In genomic region chr2:231308631-231309414, GRCh38 we compare ENCODE assay signal across 13 cellular contexts.
DNase-seq lines count a peak whose midpoint lies in the region; ATAC-seq, FAIRE-seq and TF ChIP-seq lines count a peak whose summit lies in the region.
"Had no signal": no experiment of that assay in that cellular context is flagged by ENCODE, and none has a peak within 500 bp of the region (broad histone marks: within the 10 kb centered on the region; RNA-seq: fewer than 3 reads in every experiment).

No MANE protein-coding gene starts in this region.

- TF ChIP-seq POLR2A in HepG2 (IDR thresholded peaks at IDR 0.05; ENCODE audit: insufficient read depth in 1 of 2, low read depth in 2 of 2, low read length in 2 of 2): no peak

- POLR2A ChIA-PET in HepG2 (lab: Yijun Ruan, JAX): no interaction called here

- no peaks in the 10 kb centered on the region for H3K9me3 ChIP-seq in HepG2 (ENCODE audit: low read length)

- intact Hi-C loops in HepG2 (cut with micrococcal nuclease; ENCODE audit: unreplicated experiment): no loop called here

- no peak overlapping the region for H3K9ac ChIP-seq in HepG2 (ENCODE audit: insufficient read depth, low read depth, low read length)

- H3K36me3 ChIP-seq in HepG2 (replicated peaks in 1 of 2; ENCODE audit: control insufficient read depth in 1 of 2, insufficient read depth in 2 of 2, low read length in 2 of 2): no peaks in the 10 kb centered on the region

- H3K79me2 ChIP-seq in HepG2 (ENCODE audit: insufficient read depth, low read length): no peaks in the 10 kb centered on the region

- H3K4me1 ChIP-seq in HepG2 (ENCODE audit: insufficient read depth, low read length): no peaks in the 10 kb centered on the region

- no peaks in the 10 kb centered on the region for H4K20me1 ChIP-seq in HepG2 (ENCODE audit: insufficient read depth, low read length)

- H3K4me2 ChIP-seq in HepG2 (ENCODE audit: low read depth, low read length): no peak overlapping the region
- H3K4me2 ChIP-seq: smooth muscle cell had no signal

- CTCF ChIA-PET in HepG2 (lab: Yijun Ruan, JAX; ENCODE audit: low intra/inter-chr PET ratio, low total read pairs): no interaction called here

- no peak overlapping the region for H3K27ac ChIP-seq in HepG2 (ENCODE audit: extremely low read length, insufficient read depth, low read length)

- no peak for TF ChIP-seq RAD21 in HepG2 (CRISPR knock-in tag; IDR thresholded peaks at IDR 0.05)

- H3K27me3 ChIP-seq in HepG2 (ENCODE audit: control insufficient read depth in 1 of 2, insufficient read depth in 2 of 2, low read length in 2 of 2): no peaks in the 10 kb centered on the region

- BruUV-seq in HepG2 (replicated peaks; lab: Mats Ljungman, UMichigan): no TSS peak

- in situ Hi-C loops in HepG2 (cut with HindIII; ENCODE audit: extremely low pct_ligation_motif_present, low pct_unique_long_range_greater_than_20kb): no loop called here

- ATAC-seq in GM21381 (IDR thresholded peaks at IDR 0.05; ENCODE audit: unreplicated experiment) (no peak), HepG2 (no peak; the same call in 2 of the 3 replicates)

- 89% methylated on average over 16 of the region's 16 CpGs for WGBS in HepG2 (ENCODE audit: low lambda C conversion rate)

- no peak for TF ChIP-seq CTCF in fibroblast of pulmonary artery (IDR thresholded peaks at IDR 0.05; ENCODE audit: low read length, missing control alignments)
- TF ChIP-seq CTCF in HepG2 (CRISPR knock-in tag; IDR thresholded peaks at IDR 0.05): no peak

- H3K4me3 ChIP-seq in fibroblast of pulmonary artery (replicated peaks; ENCODE audit: low read depth, low read length): no peak overlapping the region
- no peak overlapping the region for H3K4me3 ChIP-seq in HepG2 (replicated peaks in 1 of 3; ENCODE audit: insufficient read depth in 1 of 3, low read depth in 2 of 3, low read length in 3 of 3)
- H3K4me3 ChIP-seq: smooth muscle cell had no signal

- no peak for FAIRE-seq in HepG2 (lab: Jason Lieb, UNC)
- FAIRE-seq: endothelial cell of umbilical vein had no signal

- no peak overlapping the region for H2AFZ ChIP-seq in HepG2 (ENCODE audit: low read length)

- DNase-seq in NCI-H1694 (lab: John Stamatoyannopoulos, UW) (peak; percentile 46), NCI-H1694 treated with DMSO at 0.1 percent for 48 hours (lab: John Stamatoyannopoulos, UW) (no peak), T1000 (lab: John Stamatoyannopoulos, UW) (peak; percentile 14), fibroblast of pulmonary artery (ENCODE audit: low read depth) (peak; percentile 40), putamen (ENCODE audit: low spot score) (peak; percentile 68), T-helper 2 cell (no peak), HepG2 (ENCODE audit: low spot score) (no peak)
- DNase-seq: amygdala, DMS153, NCI-H1436 had no signal

- TF ChIP-seq EP300 in HepG2 (IDR thresholded peaks at IDR 0.05; ENCODE audit: low read depth in 2 of 2, low read length in 2 of 2) (no peak), HepG2 (CRISPR knock-in tag; IDR thresholded peaks at IDR 0.05; ENCODE audit: borderline replicate concordance) (no peak)

TF ChIP-seq in HepG2, 621 proteins besides CTCF, POLR2A, EP300 and RAD21:
- TF ChIP-seq ZSCAN20 (CRISPR knock-in tag; IDR thresholded peaks at IDR 0.05; ENCODE audit: borderline replicate concordance): no peak
- TF ChIP-seq ZNF816 (CRISPR knock-in tag; IDR thresholded peaks at IDR 0.05; ENCODE audit: borderline replicate concordance): no peak
- no peak for TF ChIP-seq ERF (CRISPR knock-in tag; IDR thresholded peaks at IDR 0.05)
- TF ChIP-seq CENPBD1 (CRISPR knock-in tag; IDR thresholded peaks at IDR 0.05; ENCODE audit: borderline replicate concordance, low read depth): no peak
- no peak for TF ChIP-seq CSRNP1 (CRISPR knock-in tag; IDR thresholded peaks at IDR 0.05)
- TF ChIP-seq HCFC1 (IDR thresholded peaks at IDR 0.05; ENCODE audit: low read depth, low read length): no peak
- TF ChIP-seq NR2F2 (IDR thresholded peaks at IDR 0.05; ENCODE audit: borderline replicate concordance, low read depth): no peak
- no peak for TF ChIP-seq ZMAT3 (CRISPR knock-in tag; conservative IDR thresholded peaks at IDR 0.05)
- no peak for TF ChIP-seq ZSCAN5A (CRISPR knock-in tag; IDR thresholded peaks at IDR 0.05; ENCODE audit: borderline replicate concordance)
- TF ChIP-seq HOXD1 (CRISPR knock-in tag; IDR thresholded peaks at IDR 0.05): no peak
- no peak for TF ChIP-seq NFKB2 (CRISPR knock-in tag; IDR thresholded peaks at IDR 0.05; ENCODE audit: borderline replicate concordance)

Comparison
In these comparisons a context has a peak if more than half of its experiments do, and no peak if none do; other contexts are left out.
1. DNase-seq: peak in NCI-H1694 (single experiment), T1000 (single experiment), fibroblast of pulmonary artery (single experiment) and putamen (single experiment); none in NCI-H1694 treated with DMSO at 0.1 percent for 48 hours (single experiment), T-helper 2 cell (0 of 5) and HepG2 (single experiment).